In genomic region chr12:48198985-48199384, GRCh38 we compare ENCODE assay signal across 8 cellular contexts. TPM values are rescaled to one million over a fixed set of nuclear protein-coding genes. Genes with fewer than 3 reads are reported as not detected.
A peak's percentile ranks its signal among the peaks of the same experiment; 100 is the strongest.
DNase-seq lines count a peak whose midpoint lies in the region; ATAC-seq and TF ChIP-seq lines count a peak whose summit lies in the region.

No MANE protein-coding gene starts in this region.

- DNase-seq in breast epithelium (ENCODE audit: low spot score in 2 of 2) (no peak), MCF 10A (ENCODE audit: unreplicated experiment) (no peak), mammary epithelial cell (no peak), mesothelial cell of epicardium (ENCODE audit: low spot score in 2 of 2, unreplicated experiment in 2 of 2) (no peak), upper lobe of right lung (no peak), NCI-H1436 (lab: John Stamatoyannopoulos, UW) (no peak), GF-D8 (lab: John Stamatoyannopoulos, UW) (no peak)

- H3K79me2 ChIP-seq in mammary epithelial cell (ENCODE audit: insufficient read depth, low read length) = peaks cover 12% of the 10 kb centered on the region

- H4K20me1 ChIP-seq in mammary epithelial cell (ENCODE audit: insufficient read depth, low read length) = no peaks in the 10 kb centered on the region

- dilution Hi-C loops in mammary epithelial cell (cut with HindIII; ENCODE audit: low sequenced_read_pairs) = no loop called here

- H3K9me3 ChIP-seq in breast epithelium = peaks cover 6% of the 10 kb centered on the region in 2 donors
- H3K9me3 ChIP-seq in mammary epithelial cell (replicated peaks; ENCODE audit: insufficient read depth, low read length) = no peaks in the 10 kb centered on the region
- no peaks in the 10 kb centered on the region for H3K9me3 ChIP-seq in upper lobe of right lung

- H3K4me1 Mint-ChIP-seq in MCF 10A (ENCODE audit: insufficient read depth, unreplicated experiment) = peaks cover 7% of the 10 kb centered on the region
- peaks cover 54% of the 10 kb centered on the region for H3K4me1 Mint-ChIP-seq in mesothelial cell of epicardium

- POLR2A ChIA-PET in MCF 10A (lab: Yijun Ruan, JAX) = interaction anchor here (0.7 kb wide), 1 partner anchor 235 kb away, joined by 3 read pairs; the partner anchor contains the start of gene TMEM106C

- H3K4me3 Mint-ChIP-seq in MCF 10A (ENCODE audit: unreplicated experiment) (no peak overlapping the region), mesothelial cell of epicardium (peak overlapping the region; percentile 68)

- H3K27me3 Mint-ChIP-seq in MCF 10A (ENCODE audit: insufficient read depth, unreplicated experiment) (peaks cover 56% of the 10 kb centered on the region), mesothelial cell of epicardium (ENCODE audit: low read depth) (no peaks in the 10 kb centered on the region)

- peak overlapping the region; percentile 75 for H3K9ac ChIP-seq in mammary epithelial cell (ENCODE audit: insufficient read depth, low read length)

- H3K36me3 ChIP-seq in breast epithelium (no peaks in the 10 kb centered on the region), mammary epithelial cell (ENCODE audit: insufficient read depth, low read length) (no peaks in the 10 kb centered on the region), upper lobe of right lung (no peaks in the 10 kb centered on the region)

- H3K27me3 ChIP-seq in breast epithelium (no peaks in the 10 kb centered on the region), mammary epithelial cell (ENCODE audit: insufficient read depth, low read length) (no peaks in the 10 kb centered on the region), upper lobe of right lung (no peaks in the 10 kb centered on the region)

- H3K27ac Mint-ChIP-seq in MCF 10A (ENCODE audit: low read depth, unreplicated experiment) = no peak overlapping the region
- peak overlapping the region; percentile 88 for H3K27ac Mint-ChIP-seq in mesothelial cell of epicardium

- CTCF ChIA-PET in MCF 10A (lab: Yijun Ruan, JAX) (interaction anchor here (0.6 to 4.0 kb wide), 8 partner anchors 10 to 483 kb away, joined by 3 to 30 read pairs (median 3); no protein-coding TSS in a partner anchor), mammary epithelial cell (lab: Charles Lee; ENCODE audit: low non-redundant PET) (interaction anchor here (0.7 to 0.8 kb wide), 2 partner anchors 42 to 110 kb away, joined by 5 to 6 read pairs; partner anchors contain the start of gene ASB8)

- H3K4me1 ChIP-seq in breast epithelium = no peaks in the 10 kb centered on the region
- H3K4me1 ChIP-seq in mammary epithelial cell (ENCODE audit: insufficient read depth, low read length) = peaks cover 15% of the 10 kb centered on the region
- H3K4me1 ChIP-seq in upper lobe of right lung = peaks cover 31% of the 10 kb centered on the region

- no peaks in the 10 kb centered on the region for H3K36me3 Mint-ChIP-seq in MCF 10A (ENCODE audit: insufficient read depth, unreplicated experiment)
- peaks cover 28% of the 10 kb centered on the region for H3K36me3 Mint-ChIP-seq in mesothelial cell of epicardium

- no peak for TF ChIP-seq CTCF in breast epithelium (IDR thresholded peaks at IDR 0.05)
- no peak for TF ChIP-seq CTCF in MCF 10A (IDR thresholded peaks at IDR 0.05; ENCODE audit: unreplicated experiment)
- TF ChIP-seq CTCF in mammary epithelial cell (conservative IDR thresholded peaks at IDR 0.05 in 1 of 2, IDR thresholded peaks at IDR 0.05 in 1 of 2; ENCODE audit: extremely low read depth in 1 of 2, insufficient read depth in 1 of 2, low read depth in 1 of 2, low read length in 2 of 2) = no peak
- no peak for TF ChIP-seq CTCF in mesothelial cell of epicardium (IDR thresholded peaks at IDR 0.05; ENCODE audit: unreplicated experiment)
- TF ChIP-seq CTCF in upper lobe of right lung (IDR thresholded peaks at IDR 0.05) = no peak

- H2AFZ ChIP-seq in mammary epithelial cell (ENCODE audit: low read depth, low read length) = peak overlapping the region; percentile 95

- H3K27ac ChIP-seq in breast epithelium (peak overlapping the region; percentile 99), mammary epithelial cell (ENCODE audit: insufficient read depth, low read depth, low read length) (peak overlapping the region; percentile 57), upper lobe of right lung (peak overlapping the region; percentile 100)

- peaks cover 6% of the 10 kb centered on the region for H3K9me3 Mint-ChIP-seq in MCF 10A (ENCODE audit: unreplicated experiment)
- peaks cover 29% of the 10 kb centered on the region for H3K9me3 Mint-ChIP-seq in mesothelial cell of epicardium

- H3K4me2 ChIP-seq in mammary epithelial cell (ENCODE audit: insufficient read depth, low read depth, low read length) = peak overlapping the region; percentile 91

- ATAC-seq in upper lobe of right lung (no peak), HG03442 (IDR thresholded peaks at IDR 0.05; ENCODE audit: unreplicated experiment) (no peak)

- BruUV-seq in MCF 10A (replicated peaks; lab: Mats Ljungman, UMichigan) = no TSS peak
- no TSS peak for BruUV-seq in mammary epithelial cell (replicated peaks; lab: Mats Ljungman, UMichigan)

- intact Hi-C loops in breast epithelium (cut with DNase I; ENCODE audit: low total_unique reads) (no loop called here), MCF 10A (cut with micrococcal nuclease) (no loop called here), mammary epithelial cell (cut with micrococcal nuclease) (loop anchor here (1.0 to 5.0 kb wide), 2 partner anchors 255 to 418 kb away; no protein-coding TSS in a partner anchor), upper lobe of right lung (cut with DNase I) (no loop called here)

- in situ Hi-C loops in mammary epithelial cell (cut with MboI; ENCODE audit: low sequenced_read_pairs in 2 of 2) = loop anchor here in 1 of 2 donors (25.0 kb wide), 1 partner anchor 413 kb away; no protein-coding TSS in a partner anchor

- TF ChIP-seq POLR2A in breast epithelium (IDR thresholded peaks at IDR 0.05) = no peak

- WGBS in mammary epithelial cell (ENCODE audit: low coverage, missing lambda C conversion rate) = 53% methylated on average over 9 of the region's 10 CpGs

- H3K4me3 ChIP-seq in breast epithelium (peak overlapping the region; percentile 69 to 91 (median 77)), mammary epithelial cell (replicated peaks in 1 of 3; ENCODE audit: insufficient read depth in 1 of 3, low read depth in 2 of 3, low read length in 3 of 3) (peak overlapping the region; percentile 49 to 70 (median 61)), upper lobe of right lung (peak overlapping the region; percentile 80)

RNA-seq across cellular contexts. Expression of gene OR10AD1, which starts 4.1 kb away (rescaled TPM):
- total RNA-seq in breast epithelium (not detected), MCF 10A (2022) (not detected in 2 replicates), mammary epithelial cell (not detected), mesothelial cell of epicardium (not detected in 3 replicates), upper lobe of right lung (not detected)
- not detected for polyA plus RNA-seq in mammary epithelial cell
- polyA minus RNA-seq in mammary epithelial cell = not detected

RNA-seq across cellular contexts. Expression of gene CCDC184, which starts 15.5 kb away (rescaled TPM):
- total RNA-seq in breast epithelium = 1 to 10 TPM in 1 of 3 donors, under 1 TPM in 2; 0.44 to 2.0 (median 0.48) TPM
- not detected in 2 replicates for total RNA-seq in MCF 10A (2022)
- 1 to 10 TPM; 1.5 to 1.7 TPM for total RNA-seq in mammary epithelial cell
- polyA plus RNA-seq in mammary epithelial cell = 0.25 TPM
- not detected for polyA minus RNA-seq in mammary epithelial cell
- total RNA-seq in mesothelial cell of epicardium = 1.4 to 1.7 TPM (median 1.6 TPM) in 3 replicates
- 0.61 TPM for total RNA-seq in upper lobe of right lung

RNA-seq across cellular contexts. Expression of gene ASB8, which starts 41.7 kb away (rescaled TPM):
- total RNA-seq in breast epithelium = 10 to 100 TPM; 20.6 to 37.2 (median 30.6) TPM
- total RNA-seq in MCF 10A (2022) = 23.0 and 24.0 TPM in 2 replicates
- total RNA-seq in mammary epithelial cell = 10 to 100 TPM; 20.4 to 20.7 TPM
- 18.2 TPM for polyA plus RNA-seq in mammary epithelial cell
- polyA minus RNA-seq in mammary epithelial cell = 7.3 TPM
- 21.0 to 24.8 TPM (median 24.0 TPM) in 3 replicates for total RNA-seq in mesothelial cell of epicardium
- total RNA-seq in upper lobe of right lung = 34.5 TPM
